ENCODE assay signal across 1 cellular context in genomic region chr6:8059129-8059528, GRCh38.
TF ChIP-seq lines count a peak whose summit lies in the region.

No MANE protein-coding gene starts in this region.

TF ChIP-seq in GM23338, 12 proteins besides CTCF, POLR2A, EP300 and RAD21 (continued from another document):
- no peak for TF ChIP-seq ZNF462 (CRISPR knock-in tag; IDR thresholded peaks at IDR 0.05)
- TF ChIP-seq JUNB (IDR thresholded peaks at IDR 0.05; ENCODE audit: unreplicated experiment) = no peak
- TF ChIP-seq EZH2phosphoT487 (IDR thresholded peaks at IDR 0.05; ENCODE audit: unreplicated experiment) = no peak
- TF ChIP-seq POLR2AphosphoS5 (IDR thresholded peaks at IDR 0.05; ENCODE audit: low read depth) = no peak
- TF ChIP-seq ZNF114 (CRISPR knock-in tag; IDR thresholded peaks at IDR 0.05) = no peak
- TF ChIP-seq ZNF331 (CRISPR knock-in tag; IDR thresholded peaks at IDR 0.05; ENCODE audit: low read depth) = no peak
- TF ChIP-seq EZH2 (IDR thresholded peaks at IDR 0.05; ENCODE audit: low read depth, unreplicated experiment) = no peak
- TF ChIP-seq STAT1 (IDR thresholded peaks at IDR 0.05; ENCODE audit: unreplicated experiment) = no peak
- TF ChIP-seq CREB1 (CRISPR knock-in tag; IDR thresholded peaks at IDR 0.05; ENCODE audit: low read depth) = no peak
